ENCODE assay signal across 29 cellular contexts in genomic region chr5:119176785-119177184, GRCh38.
"Had no signal": no experiment of that assay in that cellular context is flagged by ENCODE, and none has a peak within 500 bp of the region (broad histone marks: within the 10 kb centered on the region; RNA-seq: fewer than 3 reads in every experiment).

No MANE protein-coding gene starts in this region.

- H3K27me3 ChIP-seq: stomach, suprapubic skin, testis, thyroid gland, tibial artery, tibial nerve, transverse colon, upper lobe of left lung, upper lobe of right lung, uterus, vagina had no signal

- ATAC-seq: stimulated activated effector memory CD8-positive, alpha-beta T cell treated with anti-CD3 and anti-CD28 coated beads, Interleukin-12 subunit alpha, Interleukin-12 subunit beta, amount 100 ng/mL, for 72 hours; stimulated activated memory B cell treated with anti-CD40 and anti-IgM and Interleukin-4, amounts not matched to agents 10 μg/mL and 1 μg/mL and 100 μg/mL, for 72 hours; stimulated activated naive CD8-positive, alpha-beta T cell treated with anti-CD3 and anti-CD28 coated beads, Interleukin-15, amount 100 ng/mL, for 72 hours; stimulated activated naive CD8-positive, alpha-beta T cell treated with anti-CD3 and anti-CD28 coated beads, Interleukin-15, Interleukin-2, amounts not matched to agents 100 U/mL and 50 U/mL, for 24 hours; upper lobe of right lung had no signal

- H3K4me1 ChIP-seq: suprapubic skin, testis, thyroid gland, tibial artery, tibial nerve, upper lobe of left lung, upper lobe of right lung, uterus, vagina had no signal

- FAIRE-seq: urothelium cell line had no signal

- H3K27me3 Mint-ChIP-seq: stimulated activated memory B cell treated with anti-CD40 and anti-IgM and Interleukin-4, amounts not matched to agents 10 μg/mL and 1 μg/mL and 100 μg/mL, for 72 hours; stimulated activated naive B cell treated with anti-CD40 and anti-IgM and Interleukin-4, amounts not matched to agents 10 μg/mL and 1 μg/mL and 100 μg/mL, for 72 hours; stimulated activated naive CD8-positive, alpha-beta T cell treated with anti-CD3 and anti-CD28 coated beads, Interleukin-15, amount 100 ng/mL, for 72 hours; stimulated activated naive CD8-positive, alpha-beta T cell treated with anti-CD3 and anti-CD28 coated beads, Interleukin-15, Interleukin-2, amounts not matched to agents 100 ng/mL and 50 ng/mL, for 24 hours; type B pancreatic cell had no signal

- H3K27ac ChIP-seq: stomach, suprapubic skin, testis, thoracic aorta, thyroid gland, tibial artery, tibial nerve, transverse colon, upper lobe of left lung, upper lobe of right lung, uterus, vagina had no signal

- H3K4me3 ChIP-seq: stomach, suprapubic skin, testis, thoracic aorta, thyroid gland, tibial artery, tibial nerve, transverse colon, upper lobe of left lung, upper lobe of right lung, uterus, vagina had no signal

- DNase-seq: stimulated activated CD4-positive, alpha-beta T cell treated with anti-CD3 and anti-CD28 coated beads, Interleukin-2, amount 100 ng/mL, for 48 hours; stimulated activated CD4-positive, alpha-beta T cell treated with anti-CD3 and anti-CD28 coated beads, Interleukin-4, amount 100 ng/mL, for 1 hour; stimulated activated CD4-positive, alpha-beta T cell treated with anti-CD3 and anti-CD28 coated beads, Interleukin-4, amount 100 ng/mL, for 24 hours; stimulated activated CD4-positive, alpha-beta T cell treated with anti-CD3 and anti-CD28 coated beads, Interleukin-4, amount 100 ng/mL, for 4 hours; stimulated activated CD8-positive, alpha-beta memory T cell treated with anti-CD3 and anti-CD28 coated beads, Interleukin-4, amount 100 ng/mL, for 48 hours; stimulated activated naive B cell treated with anti-CD40 and anti-IgM and Interleukin-4, amounts not matched to agents 10 μg/mL and 1 μg/mL and 100 μg/mL, for 72 hours; stimulated activated naive CD4-positive, alpha-beta T cell; stimulated activated naive CD4-positive, alpha-beta T cell treated with Interleukin-2 at 50 U/mL for 16 hours; stimulated activated naive CD8-positive, alpha-beta T cell treated with anti-CD3 and anti-CD28 coated beads, Interleukin-15, amount 100 ng/mL, for 72 hours; stimulated activated naive CD8-positive, alpha-beta T cell treated with anti-CD3 and anti-CD28 coated beads, Interleukin-15, Interleukin-2, amounts not matched to agents 100 U/mL and 50 U/mL, for 24 hours; stomach; substantia nigra; testis; thyroid gland; tibial artery; transverse colon; trophoblast cell; upper lobe of left lung; upper lobe of right lung; uterus had no signal

- H3K4me3 Mint-ChIP-seq: stimulated activated effector memory CD8-positive, alpha-beta T cell treated with anti-CD3 and anti-CD28 coated beads, Interleukin-12 subunit alpha, Interleukin-12 subunit beta, amount 100 ng/mL, for 72 hours; stimulated activated memory B cell treated with anti-CD40 and anti-IgM and Interleukin-4, amounts not matched to agents 10 μg/mL and 1 μg/mL and 100 μg/mL, for 72 hours; stimulated activated naive B cell treated with anti-CD40 and anti-IgM and Interleukin-4, amounts not matched to agents 10 μg/mL and 1 μg/mL and 100 μg/mL, for 72 hours; stimulated activated naive CD8-positive, alpha-beta T cell treated with anti-CD3 and anti-CD28 coated beads, Interleukin-15, amount 100 ng/mL, for 72 hours; stimulated activated naive CD8-positive, alpha-beta T cell treated with anti-CD3 and anti-CD28 coated beads, Interleukin-15, Interleukin-2, amounts not matched to agents 100 ng/mL and 50 ng/mL, for 24 hours; type B pancreatic cell had no signal

- H3K4me1 Mint-ChIP-seq: stimulated activated effector memory CD8-positive, alpha-beta T cell treated with anti-CD3 and anti-CD28 coated beads, Interleukin-12 subunit alpha, Interleukin-12 subunit beta, amount 100 ng/mL, for 72 hours; stimulated activated naive CD8-positive, alpha-beta T cell treated with anti-CD3 and anti-CD28 coated beads, Interleukin-15, amount 100 ng/mL, for 72 hours had no signal

- H3K27ac Mint-ChIP-seq: stimulated activated effector memory CD8-positive, alpha-beta T cell treated with anti-CD3 and anti-CD28 coated beads, Interleukin-12 subunit alpha, Interleukin-12 subunit beta, amount 100 ng/mL, for 72 hours; stimulated activated naive CD8-positive, alpha-beta T cell treated with anti-CD3 and anti-CD28 coated beads, Interleukin-15, amount 100 ng/mL, for 72 hours; stimulated activated naive CD8-positive, alpha-beta T cell treated with anti-CD3 and anti-CD28 coated beads, Interleukin-15, Interleukin-2, amounts not matched to agents 100 ng/mL and 50 ng/mL, for 24 hours; type B pancreatic cell had no signal

- H3K36me3 ChIP-seq: uterus had no signal

- H3K9me3 ChIP-seq: stomach, suprapubic skin, testis, thoracic aorta, thyroid gland, tibial artery, tibial nerve, transverse colon, upper lobe of left lung, upper lobe of right lung, uterus, vagina had no signal

- H3K9me3 Mint-ChIP-seq: stimulated activated effector memory CD8-positive, alpha-beta T cell treated with anti-CD3 and anti-CD28 coated beads, Interleukin-12 subunit alpha, Interleukin-12 subunit beta, amount 100 ng/mL, for 72 hours; stimulated activated memory B cell treated with anti-CD40 and anti-IgM and Interleukin-4, amounts not matched to agents 10 μg/mL and 1 μg/mL and 100 μg/mL, for 72 hours; stimulated activated naive B cell treated with anti-CD40 and anti-IgM and Interleukin-4, amounts not matched to agents 10 μg/mL and 1 μg/mL and 100 μg/mL, for 72 hours; stimulated activated naive CD8-positive, alpha-beta T cell treated with anti-CD3 and anti-CD28 coated beads, Interleukin-15, amount 100 ng/mL, for 72 hours; stimulated activated naive CD8-positive, alpha-beta T cell treated with anti-CD3 and anti-CD28 coated beads, Interleukin-15, Interleukin-2, amounts not matched to agents 100 ng/mL and 50 ng/mL, for 24 hours; type B pancreatic cell had no signal
